In genomic region chr7:140062528-140063299, GRCh38 we compare ENCODE assay signal across 8 cellular contexts. TPM values are rescaled to one million over a fixed set of nuclear protein-coding genes. Genes with fewer than 3 reads are reported as not detected.
DNase-seq lines count a peak whose midpoint lies in the region; ATAC-seq, FAIRE-seq and TF ChIP-seq lines count a peak whose summit lies in the region.

Gene PARP12 (minus strand): TSS chr7:140062951. CDS start chr7:140062847, 104 bp downstream.

- DNase-seq in GM18507 (ENCODE audit: extremely low spot score, insufficient read length, low read depth) (peak; percentile 83), NCI-H187 treated with DMSO at 0.1 percent for 48 hours (lab: John Stamatoyannopoulos, UW) (peak; percentile 26), breast epithelium (ENCODE audit: low spot score in 2 of 2) (peak; percentile 67 to 87), inferior parietal cortex (ENCODE audit: extremely low spot score) (peak; percentile 38), NCI-H128 (lab: John Stamatoyannopoulos, UW; ENCODE audit: unreplicated experiment) (no peak)
- DNase-seq in stimulated activated CD4-positive, alpha-beta T cell treated with anti-CD3 and anti-CD28 coated beads, Interleukin-12 subunit alpha, Interleukin-12 subunit beta, amount 100 ng/mL, for 24 hours (ENCODE audit: low read depth in 2 of 2), result peak; percentile 60 to 82

- H3K4me1 ChIP-seq in breast epithelium, result no peaks in the 10 kb centered on the region

- H3K36me3 ChIP-seq in breast epithelium, result no peaks in the 10 kb centered on the region

- peak; percentile 96 for ATAC-seq in HG02885 (IDR thresholded peaks at IDR 0.05; ENCODE audit: poor library complexity, unreplicated experiment)

- FAIRE-seq in GM18507 (lab: Jason Lieb, UNC), result peak; percentile 75

- no peak; the same call in 1 of the 2 replicates for TF ChIP-seq CTCF in VCaP (conservative IDR thresholded peaks at IDR 0.05)
- TF ChIP-seq CTCF in breast epithelium (IDR thresholded peaks at IDR 0.05), result no peak

- peaks cover 7 to 14% of the 10 kb centered on the region in 2 donors for H3K9me3 ChIP-seq in breast epithelium

- peak within 1 kb of the TSS; percentile 57 to 91 (median 83) for H3K4me3 ChIP-seq in breast epithelium

- no peaks in the 10 kb centered on the region for H3K27me3 ChIP-seq in breast epithelium

- no peak for TF ChIP-seq POLR2A in breast epithelium (IDR thresholded peaks at IDR 0.05)

- intact Hi-C loops in breast epithelium (cut with DNase I; ENCODE audit: low total_unique reads), result no loop called here

- H3K27ac ChIP-seq in VCaP (peak within 1 kb of the TSS; percentile 90), breast epithelium (peak within 1 kb of the TSS; percentile 94 to 95)

RNA-seq across cellular contexts. Expression of gene PARP12, which starts in this region (rescaled TPM):
- total RNA-seq in breast epithelium, result 10 to 100 TPM; 24.8 to 44.9 (median 40.6) TPM
